1 cellular context compared by ENCODE assay signal in the genomic region with DNA sequence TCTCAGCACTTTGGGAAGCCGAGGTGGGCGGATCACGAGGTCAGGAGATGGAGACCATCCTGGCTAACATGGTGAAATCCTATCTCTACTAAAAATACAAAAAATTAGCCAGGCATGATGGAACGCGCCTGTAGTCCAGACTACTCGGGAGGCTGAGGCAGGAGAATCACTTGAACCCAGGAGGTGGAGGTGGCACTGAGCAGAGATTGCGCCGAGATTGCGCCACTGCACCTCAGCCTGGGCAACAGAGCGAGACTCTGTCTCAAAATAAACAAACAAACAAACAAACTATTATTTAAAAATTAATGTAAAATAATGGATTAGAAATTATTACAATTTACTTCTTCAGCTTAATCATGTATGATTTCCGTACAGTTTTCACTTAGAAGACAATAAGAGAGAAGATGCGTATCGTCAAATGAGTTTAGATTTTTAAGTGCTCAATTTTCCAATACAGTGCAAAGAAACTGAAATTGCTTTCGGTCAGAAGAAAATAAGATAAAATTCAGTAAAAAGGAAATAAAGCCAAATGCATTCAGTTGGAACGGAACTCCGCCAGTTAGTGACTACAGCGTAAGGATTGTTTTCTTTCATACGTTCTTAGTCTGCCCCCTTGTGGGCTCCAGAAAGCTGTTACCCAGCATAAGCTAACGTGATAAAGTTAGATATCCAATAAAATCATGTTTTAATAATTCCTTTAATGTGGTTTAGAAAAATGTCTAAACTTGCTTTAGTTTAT.
TF ChIP-seq lines count a peak whose summit lies in the region.

No MANE protein-coding gene starts in this region.

TF ChIP-seq in K562, 482 proteins besides CTCF, POLR2A, EP300 and RAD21 (continued from another document):
- peak; percentile 85 for TF ChIP-seq SMC3 (conservative IDR thresholded peaks at IDR 0.05; ENCODE audit: insufficient read depth, low read depth, low read length)
